In the genomic region with DNA sequence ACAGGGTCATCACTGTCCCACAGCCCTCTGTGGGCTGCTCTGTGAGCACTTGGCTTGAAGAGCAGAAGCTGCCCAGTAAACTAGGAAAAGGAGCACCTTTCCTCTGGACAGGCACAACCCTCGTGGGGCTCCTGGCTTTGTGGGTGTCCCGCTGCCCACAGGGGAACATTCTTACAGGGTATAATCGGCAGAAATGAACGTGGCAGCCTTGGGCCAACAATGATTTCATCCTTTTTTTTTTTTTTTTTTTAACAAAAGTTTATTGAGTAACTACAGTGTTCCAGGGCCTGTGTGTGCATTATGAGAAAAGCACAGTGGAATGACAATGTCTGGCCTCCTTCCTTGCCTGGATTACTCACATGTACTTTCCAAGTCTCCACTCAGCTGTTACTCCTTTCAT, we compare ENCODE assay signal across 1 cellular context.
TF ChIP-seq lines count a peak whose summit lies in the region.

No MANE protein-coding gene starts in this region.

TF ChIP-seq in HepG2, 621 proteins besides CTCF, POLR2A, EP300 and RAD21 (continued from another document):
- TF ChIP-seq, protein P1, sequence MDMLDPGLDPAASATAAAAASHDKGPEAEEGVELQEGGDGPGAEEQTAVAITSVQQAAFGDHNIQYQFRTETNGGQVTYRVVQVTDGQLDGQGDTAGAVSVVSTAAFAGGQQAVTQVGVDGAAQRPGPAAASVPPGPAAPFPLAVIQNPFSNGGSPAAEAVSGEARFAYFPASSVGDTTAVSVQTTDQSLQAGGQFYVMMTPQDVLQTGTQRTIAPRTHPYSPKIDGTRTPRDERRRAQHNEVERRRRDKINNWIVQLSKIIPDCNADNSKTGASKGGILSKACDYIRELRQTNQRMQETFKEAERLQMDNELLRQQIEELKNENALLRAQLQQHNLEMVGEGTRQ (IDR thresholded peaks at IDR 0.05; ENCODE audit: low read depth, low read length), result no peak
- TF ChIP-seq, protein P1 (CRISPR knock-in tag; IDR thresholded peaks at IDR 0.05; ENCODE audit: borderline replicate concordance), result no peak
- TF ChIP-seq TCF7L2 (IDR thresholded peaks at IDR 0.05; ENCODE audit: low read depth, low read length) (no peak), HNRNPUL1 (IDR thresholded peaks at IDR 0.05; ENCODE audit: low read depth, low read length) (no peak), NCOA5 (CRISPR knock-in tag; IDR thresholded peaks at IDR 0.05) (no peak), SALL1 (CRISPR knock-in tag; IDR thresholded peaks at IDR 0.05) (no peak)
- TF ChIP-seq, protein P2, sequence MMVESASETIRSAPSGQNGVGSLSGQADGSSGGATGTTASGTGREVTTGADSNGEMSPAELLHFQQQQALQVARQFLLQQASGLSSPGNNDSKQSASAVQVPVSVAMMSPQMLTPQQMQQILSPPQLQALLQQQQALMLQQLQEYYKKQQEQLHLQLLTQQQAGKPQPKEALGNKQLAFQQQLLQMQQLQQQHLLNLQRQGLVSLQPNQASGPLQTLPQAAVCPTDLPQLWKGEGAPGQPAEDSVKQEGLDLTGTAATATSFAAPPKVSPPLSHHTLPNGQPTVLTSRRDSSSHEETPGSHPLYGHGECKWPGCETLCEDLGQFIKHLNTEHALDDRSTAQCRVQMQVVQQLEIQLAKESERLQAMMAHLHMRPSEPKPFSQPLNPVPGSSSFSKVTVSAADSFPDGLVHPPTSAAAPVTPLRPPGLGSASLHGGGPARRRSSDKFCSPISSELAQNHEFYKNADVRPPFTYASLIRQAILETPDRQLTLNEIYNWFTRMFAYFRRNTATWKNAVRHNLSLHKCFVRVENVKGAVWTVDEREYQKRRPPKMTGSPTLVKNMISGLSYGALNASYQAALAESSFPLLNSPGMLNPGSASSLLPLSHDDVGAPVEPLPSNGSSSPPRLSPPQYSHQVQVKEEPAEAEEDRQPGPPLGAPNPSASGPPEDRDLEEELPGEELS (CRISPR knock-in tag; IDR thresholded peaks at IDR 0.05), result no peak
